In the genomic region with DNA sequence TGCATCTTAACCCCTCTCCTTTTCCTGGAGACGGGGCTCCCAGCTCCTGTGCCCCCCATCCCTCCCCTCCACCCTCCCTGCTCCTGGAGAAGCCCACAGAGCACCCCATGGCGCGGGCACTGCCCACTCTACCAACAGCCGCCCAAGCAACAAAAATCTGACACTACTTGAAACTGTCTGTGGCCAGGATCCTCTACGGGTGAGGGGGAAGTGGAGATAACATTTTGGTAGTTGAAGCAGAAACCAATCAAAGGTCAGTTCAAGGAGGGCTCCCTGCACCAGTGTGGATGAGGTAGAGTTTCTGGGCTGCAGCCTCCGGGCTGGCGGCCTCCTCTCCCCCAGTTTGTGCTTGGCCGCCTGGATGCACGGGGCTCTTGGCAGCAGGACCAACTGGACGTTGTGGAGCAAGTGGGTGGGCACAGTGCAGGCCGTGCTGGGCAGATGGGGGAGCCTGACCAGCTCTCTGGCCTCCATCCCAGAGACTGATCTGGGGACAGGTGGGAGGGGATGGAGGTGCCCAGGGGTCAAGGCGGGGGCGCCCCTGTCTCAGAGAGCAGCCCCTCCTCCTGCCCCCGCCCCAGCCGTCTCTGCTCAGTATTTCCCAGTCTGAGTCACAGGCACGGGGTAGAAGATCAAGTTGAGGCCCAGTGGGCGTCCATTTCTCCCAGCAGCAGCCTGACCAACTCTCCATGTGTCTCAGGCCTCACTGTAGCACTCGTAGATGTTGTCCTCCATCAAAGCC, we compare ENCODE assay signal across 1 cellular context.
TF ChIP-seq lines count a peak whose summit lies in the region.

No MANE protein-coding gene starts in this region.

TF ChIP-seq in GM12878, 131 proteins besides CTCF, POLR2A, EP300 and RAD21:
- no peak for TF ChIP-seq KLF5 (IDR thresholded peaks at IDR 0.05; ENCODE audit: partially characterized antibody)
- no peak for TF ChIP-seq TBL1XR1 (IDR thresholded peaks at IDR 0.05; ENCODE audit: low read depth, low read length)
- TF ChIP-seq NR2F1 (conservative IDR thresholded peaks at IDR 0.05): peak; percentile 55
- TF ChIP-seq, protein P1, sequence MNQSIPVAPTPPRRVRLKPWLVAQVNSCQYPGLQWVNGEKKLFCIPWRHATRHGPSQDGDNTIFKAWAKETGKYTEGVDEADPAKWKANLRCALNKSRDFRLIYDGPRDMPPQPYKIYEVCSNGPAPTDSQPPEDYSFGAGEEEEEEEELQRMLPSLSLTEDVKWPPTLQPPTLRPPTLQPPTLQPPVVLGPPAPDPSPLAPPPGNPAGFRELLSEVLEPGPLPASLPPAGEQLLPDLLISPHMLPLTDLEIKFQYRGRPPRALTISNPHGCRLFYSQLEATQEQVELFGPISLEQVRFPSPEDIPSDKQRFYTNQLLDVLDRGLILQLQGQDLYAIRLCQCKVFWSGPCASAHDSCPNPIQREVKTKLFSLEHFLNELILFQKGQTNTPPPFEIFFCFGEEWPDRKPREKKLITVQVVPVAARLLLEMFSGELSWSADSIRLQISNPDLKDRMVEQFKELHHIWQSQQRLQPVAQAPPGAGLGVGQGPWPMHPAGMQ (IDR thresholded peaks at IDR 0.05; ENCODE audit: borderline replicate concordance): no peak
- TF ChIP-seq MEF2B (IDR thresholded peaks at IDR 0.05; ENCODE audit: partially characterized antibody, poor library complexity, severe bottlenecking): no peak
- no peak for TF ChIP-seq MTA2 (IDR thresholded peaks at IDR 0.05; ENCODE audit: low read depth)
- no peak for TF ChIP-seq BMI1 (IDR thresholded peaks at IDR 0.05; ENCODE audit: borderline replicate concordance)
- no peak for TF ChIP-seq SRF (IDR thresholded peaks at IDR 0.05; ENCODE audit: low read depth in 2 of 2, low read length in 2 of 2)
- TF ChIP-seq DPF2 (IDR thresholded peaks at IDR 0.05): 0 out of 2 replicates have a peak, but pooled peaks have one; percentile 35
- no peak for TF ChIP-seq CREM (IDR thresholded peaks at IDR 0.05; ENCODE audit: low read depth)
- no peak for TF ChIP-seq GABPA (IDR thresholded peaks at IDR 0.05; ENCODE audit: low read depth)
- no peak for TF ChIP-seq ZNF274 (IDR thresholded peaks at IDR 0.05; ENCODE audit: insufficient read depth, insufficient read length)
- no peak for TF ChIP-seq HCFC1 (IDR thresholded peaks at IDR 0.05; ENCODE audit: low read length)
- no peak for TF ChIP-seq ATF7 (IDR thresholded peaks at IDR 0.05; ENCODE audit: low read depth)
- no peak for TF ChIP-seq IKZF1 (conservative IDR thresholded peaks at IDR 0.05)
- no peak for TF ChIP-seq HDAC6 (IDR thresholded peaks at IDR 0.05; ENCODE audit: unreplicated experiment)
